In the genomic region with DNA sequence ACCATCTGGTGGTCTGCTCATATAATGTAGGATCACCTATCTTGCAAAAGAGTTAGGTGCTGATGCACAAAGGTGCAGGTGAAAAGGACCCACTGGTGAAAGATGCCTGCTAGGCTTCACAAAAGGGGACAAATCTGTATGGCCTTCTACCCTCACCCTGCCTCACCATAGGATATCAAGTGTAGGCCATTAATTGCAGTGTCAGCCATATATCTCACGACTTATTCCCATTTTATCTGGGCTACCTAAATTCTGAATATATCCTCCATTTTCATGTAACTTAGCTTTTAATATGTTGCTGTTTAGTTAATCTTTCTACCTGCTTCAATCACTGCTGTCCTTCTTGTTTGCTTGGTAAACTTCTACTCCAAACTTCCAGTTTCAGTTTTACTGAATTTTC, we compare ENCODE assay signal across 18 cellular contexts.
"Had no signal": no experiment of that assay in that cellular context is flagged by ENCODE, and none has a peak within 500 bp of the region (broad histone marks: within the 10 kb centered on the region; RNA-seq: fewer than 3 reads in every experiment).

No MANE protein-coding gene starts in this region.

- H3K4me3 Mint-ChIP-seq: activated B cell treated with CpG ODN at 0.5 μM for 24 hours; activated CD8-positive, alpha-beta memory T cell treated with anti-CD3 and anti-CD28 coated beads, Interleukin-2, amount 10 ng/mL, durations not matched to agents 7 days and 5 days; activated T-cell treated with anti-CD3 and anti-CD28 coated beads, Interleukin-2, amount 50 U/mL, for 24 hours; brain; endodermal cell; neural progenitor cell had no signal

- H3K27me3 Mint-ChIP-seq: activated B cell treated with CpG ODN at 0.5 μM for 24 hours; activated CD8-positive, alpha-beta memory T cell treated with anti-CD3 and anti-CD28 coated beads, Interleukin-2, amount 10 ng/mL, durations not matched to agents 7 days and 5 days; activated T-cell treated with anti-CD3 and anti-CD28 coated beads, Interleukin-2, amount 50 U/mL, for 24 hours; brain had no signal

- H3K9ac ChIP-seq: neural progenitor cell had no signal

- H3K4me2 ChIP-seq: neural progenitor cell had no signal

- H3K27ac ChIP-seq: neural progenitor cell, ovary, stomach, thoracic aorta had no signal

- H3K27me3 ChIP-seq: neural progenitor cell, ovary, stomach had no signal

- H3K27ac Mint-ChIP-seq: activated CD8-positive, alpha-beta memory T cell treated with anti-CD3 and anti-CD28 coated beads, Interleukin-2, amount 10 ng/mL, durations not matched to agents 7 days and 5 days; activated T-cell treated with anti-CD3 and anti-CD28 coated beads, Interleukin-2, amount 50 U/mL, for 24 hours; brain; endodermal cell; neural progenitor cell had no signal

- H3K4me1 ChIP-seq: neural progenitor cell had no signal

- H3K9me3 ChIP-seq: left ventricle myocardium inferior, ovary, stomach, thoracic aorta had no signal

- DNase-seq: activated B cell treated with CpG ODN at 0.5 μM for 24 hours; activated CD8-positive, alpha-beta memory T cell treated with anti-CD3 and anti-CD28 coated beads, Interleukin-2, amount 10 ng/mL, durations not matched to agents 7 days and 5 days; activated T-cell treated with anti-CD3 and anti-CD28 coated beads, Interleukin-2, amount 50 U/mL, for 24 hours; amygdala; cerebellar nuclear complex; dermis blood vessel endothelial cell; endodermal cell; erythroblast; kidney; left ventricle myocardium inferior; mesendoderm; ovary; stimulated activated CD4-positive, alpha-beta T cell treated with anti-CD3 and anti-CD28 coated beads, Interleukin-2, amount 100 ng/mL, for 48 hours; stomach; SW 1271 had no signal

- H3K36me3 ChIP-seq: left ventricle myocardium inferior, neural progenitor cell, ovary, stomach, thoracic aorta had no signal

- H3K9me3 Mint-ChIP-seq: activated B cell treated with CpG ODN at 0.5 μM for 24 hours had no signal

- ATAC-seq: activated CD8-positive, alpha-beta memory T cell treated with anti-CD3 and anti-CD28 coated beads, Interleukin-2, amount 10 ng/mL, durations not matched to agents 7 days and 5 days had no signal

- H3K36me3 Mint-ChIP-seq: brain, neural progenitor cell had no signal

- H2AFZ ChIP-seq: neural progenitor cell had no signal

- H3K4me3 ChIP-seq: left ventricle myocardium inferior, neural progenitor cell, ovary, stomach, thoracic aorta had no signal
